Comparison of ENCODE assay signal across 15 cellular contexts in the genomic region with DNA sequence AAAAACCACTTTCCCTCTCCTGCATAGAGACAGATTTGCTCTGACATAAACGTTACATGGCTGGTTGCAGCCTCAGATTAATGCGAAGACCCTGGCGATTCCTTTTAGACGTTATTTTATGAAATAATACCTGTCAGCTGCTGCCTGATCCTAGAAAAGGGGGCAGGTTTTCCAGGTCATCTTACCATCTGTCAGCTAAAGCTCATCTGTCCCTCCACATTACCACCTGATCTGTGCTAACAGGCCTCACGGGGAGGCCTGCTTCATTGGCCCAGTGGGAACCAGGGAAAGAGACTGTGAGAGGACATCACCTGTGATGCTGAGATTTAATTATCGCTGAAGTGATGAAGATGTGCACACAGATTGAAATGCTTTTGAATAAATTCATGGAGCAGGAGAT.
DNase-seq lines count a peak whose midpoint lies in the region; TF ChIP-seq lines count a peak whose summit lies in the region.
"Had no signal": no experiment of that assay in that cellular context is flagged by ENCODE, and none has a peak within 500 bp of the region (broad histone marks: within the 10 kb centered on the region; RNA-seq: fewer than 3 reads in every experiment).

No MANE protein-coding gene starts in this region.

- H3K4me1 ChIP-seq in Peyer's patch, result no peaks in the 10 kb centered on the region
- no peaks in the 10 kb centered on the region for H3K4me1 ChIP-seq in uterus
- H3K4me1 ChIP-seq: HAP-1 had no signal

- DNase-seq in NCI-H345 (lab: John Stamatoyannopoulos, UW) (peak; percentile 14), NCI-H345 treated with DMSO at 0.1 percent for 48 hours (lab: John Stamatoyannopoulos, UW; ENCODE audit: unreplicated experiment) (no peak), NCI-H524 (lab: John Stamatoyannopoulos, UW) (peak; percentile 84 to 96), cerebellar nuclear complex (lab: John Stamatoyannopoulos, UW) (peak; percentile 68 to 69), Peyer's patch (no peak), uterus (no peak)
- DNase-seq in stimulated activated CD4-positive, alpha-beta T cell treated with anti-CD3 and anti-CD28 coated beads, Interleukin-4, amount 100 ng/mL, for 4 hours, result no peak
- no peak for DNase-seq in effector CD8-positive, alpha-beta T cell (lab: John Stamatoyannopoulos, UW)
- DNase-seq: COR-L47, MV-4-11, NCI-H1436, NCI-H774, SHP77 had no signal

- H3K9me3 ChIP-seq in Peyer's patch (no peaks in the 10 kb centered on the region), uterus (no peaks in the 10 kb centered on the region)
- H3K9me3 ChIP-seq: HAP-1 had no signal

- no peaks in the 10 kb centered on the region for H3K27me3 ChIP-seq in Peyer's patch
- H3K27me3 ChIP-seq in uterus, result no peaks in the 10 kb centered on the region

- H3K36me3 ChIP-seq in Peyer's patch (no peaks in the 10 kb centered on the region), uterus (no peaks in the 10 kb centered on the region)
- H3K36me3 ChIP-seq: HAP-1 had no signal

- TF ChIP-seq POLR2A in Peyer's patch (IDR thresholded peaks at IDR 0.05) (no peak), uterus (IDR thresholded peaks at IDR 0.05) (no peak)

- intact Hi-C loops in uterus (cut with DNase I; ENCODE audit: low total_unique reads), result no loop called here

- TF ChIP-seq CTCF in Peyer's patch (IDR thresholded peaks at IDR 0.05) (no peak), uterus (IDR thresholded peaks at IDR 0.05) (no peak)

- no peak overlapping the region for H3K27ac ChIP-seq in Peyer's patch
- H3K27ac ChIP-seq in uterus, result no peak overlapping the region

- no peak overlapping the region for H3K4me3 ChIP-seq in Peyer's patch
- no peak overlapping the region for H3K4me3 ChIP-seq in uterus
- H3K4me3 ChIP-seq: GM12878, HAP-1 had no signal

Comparison
In these comparisons a context has a peak if more than half of its experiments do, and no peak if none do; other contexts are left out.
1. DNase-seq: peak in NCI-H345 (single experiment), NCI-H524 (2 of 2) and cerebellar nuclear complex (2 of 2); none in NCI-H345 treated with DMSO at 0.1 percent for 48 hours (single experiment), stimulated activated CD4-positive, alpha-beta T cell treated with anti-CD3 and anti-CD28 coated beads, Interleukin-4, amount 100 ng/mL, for 4 hours (0 of 2), Peyer's patch (0 of 3), effector CD8-positive, alpha-beta T cell (single experiment) and uterus (0 of 2).